ENCODE assay signal across 8 cellular contexts in genomic region chr6:116387374-116387773, GRCh38. TPM values are rescaled to one million over a fixed set of nuclear protein-coding genes. Genes with fewer than 3 reads are reported as not detected.
DNase-seq lines count a peak whose midpoint lies in the region; ATAC-seq and TF ChIP-seq lines count a peak whose summit lies in the region.

No MANE protein-coding gene starts in this region.

- H3K4me1 ChIP-seq in BE2C: peaks cover 8% of the 10 kb centered on the region; the same call in 1 of the 2 replicates

- peak; percentile 59 for ATAC-seq in GM21529 (IDR thresholded peaks at IDR 0.05; ENCODE audit: unreplicated experiment)
- ATAC-seq in esophagus mucosa: peak; percentile 85

- no peak overlapping the region for H3K4me3 ChIP-seq in BE2C (ENCODE audit: low read depth, low read length)

- DNase-seq in ELR (ENCODE audit: low read depth) (peak; percentile 93), HPDE6-E6E7 (ENCODE audit: extremely low spot score) (peak; percentile 74), NCI-H1930 (lab: John Stamatoyannopoulos, UW) (no peak), NCI-H146 (lab: John Stamatoyannopoulos, UW) (no peak), COR-L47 (lab: John Stamatoyannopoulos, UW) (no peak), BE2C (no peak)

- H3K9me3 ChIP-seq in BE2C: no peaks in the 10 kb centered on the region

- no peaks in the 10 kb centered on the region for H3K27me3 ChIP-seq in BE2C

- H3K36me3 ChIP-seq in BE2C: no peaks in the 10 kb centered on the region

- no peak for TF ChIP-seq CTCF in BE2C (IDR thresholded peaks at IDR 0.05; ENCODE audit: low read depth, low read length)

RNA-seq across cellular contexts. Expression of gene DSE, which starts 16.6 kb away (rescaled TPM):
- 32.7 TPM for total RNA-seq in esophagus mucosa
- 3.7 TPM for polyA plus RNA-seq in BE2C (2012; ENCODE audit: insufficient read depth, insufficient read length, low read depth)

Comparison
In these comparisons a context has a peak if more than half of its experiments do, and no peak if none do; other contexts are left out.
1. DNase-seq: peak in ELR (single experiment) and HPDE6-E6E7 (single experiment); none in NCI-H1930 (0 of 2), NCI-H146 (single experiment), COR-L47 (single experiment) and BE2C (single experiment).